ENCODE assay signal across 14 cellular contexts in genomic region chr19:5309438-5310204, GRCh38. TPM values are rescaled to one million over a fixed set of nuclear protein-coding genes. Genes with fewer than 3 reads are reported as not detected.
DNase-seq lines count a peak whose midpoint lies in the region; ATAC-seq and TF ChIP-seq lines count a peak whose summit lies in the region.
"Had no signal": no experiment of that assay in that cellular context is flagged by ENCODE, and none has a peak within 500 bp of the region (broad histone marks: within the 10 kb centered on the region; RNA-seq: fewer than 3 reads in every experiment).

No MANE protein-coding gene starts in this region.

- H3K4me3 ChIP-seq in HEK293 (ENCODE audit: low read depth, low read length) (no peak overlapping the region), astrocyte of the spinal cord (ENCODE audit: low read depth, low read length) (no peak overlapping the region), stomach (no peak overlapping the region)

- POLR2A ChIA-PET in HEK293 (lab: Yijun Ruan, JAX): interaction anchor here (0.5 to 3.0 kb wide), 3 partner anchors 17 to 34 kb away, joined by 4 to 11 read pairs (median 4); no protein-coding TSS in a partner anchor

- ATAC-seq in left ventricle myocardium superior (peak; percentile 14), HG02870 (IDR thresholded peaks at IDR 0.05; ENCODE audit: unreplicated experiment) (no peak)

- no peak for TF ChIP-seq POLR2A in stomach (IDR thresholded peaks at IDR 0.05)

- TF ChIP-seq EP300 in stomach (IDR thresholded peaks at IDR 0.05): no peak

- in situ Hi-C loops in astrocyte of the spinal cord (cut with HindIII; ENCODE audit: low sequenced_read_pairs): no loop called here

- H3K9me3 ChIP-seq in HEK293 (ENCODE audit: control insufficient read depth, insufficient read depth, low read depth, low read length): no peaks in the 10 kb centered on the region
- no peaks in the 10 kb centered on the region for H3K9me3 ChIP-seq in stomach

- CTCF ChIA-PET in HEK293 (lab: Yijun Ruan, JAX): no interaction called here

- no peaks in the 10 kb centered on the region for H3K27me3 ChIP-seq in stomach

- no peaks in the 10 kb centered on the region for H3K36me3 ChIP-seq in HEK293 (ENCODE audit: control insufficient read depth in 2 of 2, insufficient read depth in 1 of 2, low read length in 2 of 2)
- no peaks in the 10 kb centered on the region for H3K36me3 ChIP-seq in stomach

- DNase-seq in astrocyte of the spinal cord (ENCODE audit: low read depth, low spot score): no peak
- DNase-seq in left ventricle myocardium superior: no peak
- DNase-seq in stomach: no peak
- DNase-seq in activated CD4-positive, CD25-positive, alpha-beta regulatory T cell treated with anti-CD3 and anti-CD28 coated beads, Interleukin-2, amount 50 U/mL, for 72 hours: no peak
- DNase-seq in effector CD8-positive, alpha-beta T cell (lab: John Stamatoyannopoulos, UW): no peak
- DNase-seq: activated CD4-positive, CD25-positive, alpha-beta regulatory T cell; activated T-cell treated with anti-CD3 and anti-CD28 coated beads, Interleukin-2, amount 50 U/mL, for 72 hours; CD4-positive, alpha-beta T cell; islet precursor cell; naive B cell; NCI-H82; stimulated activated CD4-positive, alpha-beta T cell treated with anti-CD3 and anti-CD28 coated beads, Interleukin-12 subunit alpha, Interleukin-12 subunit beta, amount 100 ng/mL, for 4 hours had no signal

- no peak; the same call in 1 of the 2 replicates for TF ChIP-seq CTCF in HEK293 (tag by site-specific recombination; IDR thresholded peaks at IDR 0.05)
- peak; percentile 17 for TF ChIP-seq CTCF in astrocyte of the spinal cord (IDR thresholded peaks at IDR 0.05; ENCODE audit: low read depth, low read length)
- no peak for TF ChIP-seq CTCF in stomach (IDR thresholded peaks at IDR 0.05)

- intact Hi-C loops in left ventricle myocardium superior (cut with micrococcal nuclease) (no loop called here), stomach (cut with DNase I; ENCODE audit: low total_unique reads) (no loop called here)

- H3K27ac ChIP-seq in HEK293 (ENCODE audit: extremely low read depth, low read depth, low read length) (no peak overlapping the region), stomach (peak overlapping the region; percentile 71 to 87 (median 79))

- peaks cover 5% of the 10 kb centered on the region; the same call in 1 of the 2 replicates for H3K4me1 ChIP-seq in HEK293 (ENCODE audit: control insufficient read depth, insufficient read depth, low read length)
- H3K4me1 ChIP-seq in stomach: peaks cover 0 to 15% (median 8%) of the 10 kb centered on the region in 4 donors

- WGBS in stomach, 5 donors: 47 to 64% (median 51%) methylated on average over 17 of the region's 17 CpGs

TF ChIP-seq in HEK293, 187 proteins besides CTCF, POLR2A, EP300 and RAD21 (continues in another document):
- TF ChIP-seq ZFP3 (tag by site-specific recombination; IDR thresholded peaks at IDR 0.05; ENCODE audit: low read depth) (no peak), ZNF311 (tag by site-specific recombination; IDR thresholded peaks at IDR 0.05; ENCODE audit: borderline replicate concordance) (no peak), ATF2 (tag by site-specific recombination; IDR thresholded peaks at IDR 0.05; ENCODE audit: low read depth) (no peak), TRIM28 (IDR thresholded peaks at IDR 0.05; ENCODE audit: borderline replicate concordance, low read length) (no peak), KLF8 (tag by site-specific recombination; IDR thresholded peaks at IDR 0.05) (peak; percentile 72), AEBP2 (tag by site-specific recombination; IDR thresholded peaks at IDR 0.05; ENCODE audit: borderline replicate concordance) (no peak), ZNF623 (tag by site-specific recombination; IDR thresholded peaks at IDR 0.05) (peak; percentile 100), ZNF510 (tag by site-specific recombination; IDR thresholded peaks at IDR 0.05; ENCODE audit: insufficient replicate concordance) (no peak), ZNF561 (tag by site-specific recombination; IDR thresholded peaks at IDR 0.05; ENCODE audit: borderline replicate concordance) (no peak), KLF10 (tag by site-specific recombination; IDR thresholded peaks at IDR 0.05) (no peak), GLI4 (tag by site-specific recombination; IDR thresholded peaks at IDR 0.05) (no peak), ZBTB8A (tag by site-specific recombination; IDR thresholded peaks at IDR 0.05) (no peak), ZNF664 (tag by site-specific recombination; IDR thresholded peaks at IDR 0.05) (no peak), ZBTB44 (tag by site-specific recombination; IDR thresholded peaks at IDR 0.05) (no peak), ZNF791 (tag by site-specific recombination; IDR thresholded peaks at IDR 0.05) (no peak), ZNF585B (tag by site-specific recombination; IDR thresholded peaks at IDR 0.05) (no peak), ZNF704 (tag by site-specific recombination; IDR thresholded peaks at IDR 0.05) (no peak), ZNF600 (tag by site-specific recombination; IDR thresholded peaks at IDR 0.05) (peak; percentile 70), ZNF843 (tag by site-specific recombination; IDR thresholded peaks at IDR 0.05) (no peak), PBX3 (CRISPR knock-in tag; IDR thresholded peaks at IDR 0.05) (no peak), ZSCAN5A (tag by site-specific recombination; IDR thresholded peaks at IDR 0.05) (peak; percentile 76; the same call in 1 of the 2 replicates), ZNF157 (tag by site-specific recombination; IDR thresholded peaks at IDR 0.05) (no peak)

RNA-seq across cellular contexts. Expression of gene PTPRS, which starts 31.0 kb away (rescaled TPM):
- 39.3 TPM for total RNA-seq in left ventricle myocardium superior
- 100 to 1,000 TPM in 2 of 5 donors, 10 to 100 TPM in 3; 50.8 to 142 (median 67.4) TPM for total RNA-seq in stomach
- polyA plus RNA-seq in stomach: 1 to 10 TPM; 6.9 to 9.9 (median 7.0) TPM
